Comparison of ENCODE assay signal across 17 cellular contexts in genomic region chr3:98532709-98533571, GRCh38. TPM values are rescaled to one million over a fixed set of nuclear protein-coding genes. Genes with fewer than 3 reads are reported as not detected.
DNase-seq lines count a peak whose midpoint lies in the region; ATAC-seq and TF ChIP-seq lines count a peak whose summit lies in the region.
"Had no signal": no experiment of that assay in that cellular context is flagged by ENCODE, and none has a peak within 500 bp of the region (broad histone marks: within the 10 kb centered on the region; RNA-seq: fewer than 3 reads in every experiment).

No MANE protein-coding gene starts in this region.

- peak overlapping the region; percentile 86 for H3K27ac Mint-ChIP-seq in activated naive CD4-positive, alpha-beta T cell treated with anti-CD3 and anti-CD28 coated beads, Interleukin-2, amount 10 ng/mL, durations not matched to agents 7 days and 5 days
- H3K27ac Mint-ChIP-seq in activated naive CD8-positive, alpha-beta T cell treated with anti-CD3 and anti-CD28 coated beads, Interleukin-2, amount 10 ng/mL, durations not matched to agents 7 days and 5 days: peak overlapping the region; percentile 66

- no peak for TF ChIP-seq EP300 in transverse colon (IDR thresholded peaks at IDR 0.05; ENCODE audit: low read depth)

- H3K9me3 Mint-ChIP-seq in activated naive CD4-positive, alpha-beta T cell treated with anti-CD3 and anti-CD28 coated beads, Interleukin-2, amount 10 ng/mL, durations not matched to agents 7 days and 5 days: no peaks in the 10 kb centered on the region
- H3K9me3 Mint-ChIP-seq in activated naive CD8-positive, alpha-beta T cell treated with anti-CD3 and anti-CD28 coated beads, Interleukin-2, amount 10 ng/mL, durations not matched to agents 7 days and 5 days: peaks cover 2% of the 10 kb centered on the region

- TF ChIP-seq CTCF in transverse colon (IDR thresholded peaks at IDR 0.05) (no peak), mammary epithelial cell (conservative IDR thresholded peaks at IDR 0.05 in 1 of 2, IDR thresholded peaks at IDR 0.05 in 1 of 2; ENCODE audit: extremely low read depth in 1 of 2, insufficient read depth in 1 of 2, low read depth in 1 of 2, low read length in 2 of 2) (no peak), PC-3 (conservative IDR thresholded peaks at IDR 0.05; ENCODE audit: low read depth, low read length) (no peak)

- H3K9me3 ChIP-seq in transverse colon: no peaks in the 10 kb centered on the region
- no peaks in the 10 kb centered on the region for H3K9me3 ChIP-seq in mammary epithelial cell (replicated peaks; ENCODE audit: insufficient read depth, low read length)
- H3K9me3 ChIP-seq in PC-3 (ENCODE audit: low read length): no peaks in the 10 kb centered on the region
- H3K9me3 ChIP-seq: MG63 had no signal

- H3K27me3 ChIP-seq in transverse colon (no peaks in the 10 kb centered on the region), mammary epithelial cell (ENCODE audit: insufficient read depth, low read length) (no peaks in the 10 kb centered on the region), PC-3 (ENCODE audit: low read length) (no peaks in the 10 kb centered on the region; the same call in 1 of the 2 replicates)
- H3K27me3 ChIP-seq: cardiac muscle cell, MG63 had no signal

- H3K9ac ChIP-seq in mammary epithelial cell (ENCODE audit: insufficient read depth, low read length) (no peak overlapping the region), PC-3 (ENCODE audit: low read length) (no peak overlapping the region)

- CTCF ChIA-PET in activated naive CD4-positive, alpha-beta T cell treated with anti-CD3 and anti-CD28 coated beads, Interleukin-2, amount 10 ng/mL, durations not matched to agents 7 days and 5 days (lab: Charles Lee): interaction anchor here (0.6 to 0.7 kb wide), 2 partner anchors 19 to 23 kb away, joined by 3 read pairs; no protein-coding TSS in a partner anchor
- CTCF ChIA-PET in mammary epithelial cell (lab: Charles Lee; ENCODE audit: low non-redundant PET) (no interaction called here), PC-3 (lab: Charles Lee) (interaction anchor here (0.6 kb wide), 1 partner anchor 22 kb away, joined by 3 read pairs; no protein-coding TSS in a partner anchor)

- no peaks in the 10 kb centered on the region for H3K27me3 Mint-ChIP-seq in activated naive CD4-positive, alpha-beta T cell treated with anti-CD3 and anti-CD28 coated beads, Interleukin-2, amount 10 ng/mL, durations not matched to agents 7 days and 5 days
- H3K27me3 Mint-ChIP-seq in activated naive CD8-positive, alpha-beta T cell treated with anti-CD3 and anti-CD28 coated beads, Interleukin-2, amount 10 ng/mL, durations not matched to agents 7 days and 5 days: no peaks in the 10 kb centered on the region

- in situ Hi-C loops in transverse colon (cut with MboI; ENCODE audit: low pct_ligation_motif_present in 1 of 4, low pct_unique_long_range_greater_than_20kb in 1 of 4, low sequenced_read_pairs in 3 of 4) (no loop called here), mammary epithelial cell (cut with MboI; ENCODE audit: low sequenced_read_pairs in 2 of 2) (no loop called here)

- intact Hi-C loops in transverse colon (cut with DNase I; ENCODE audit: low total_unique reads) (no loop called here), mammary epithelial cell (cut with micrococcal nuclease) (no loop called here), PC-3 (cut with micrococcal nuclease) (no loop called here)

- TF ChIP-seq POLR2A in transverse colon (IDR thresholded peaks at IDR 0.05): no peak

- POLR2A ChIA-PET in activated naive CD8-positive, alpha-beta T cell treated with anti-CD3 and anti-CD28 coated beads, Interleukin-2, amount 10 ng/mL, durations not matched to agents 7 days and 5 days (lab: Charles Lee): interaction anchor here (1.1 to 2.9 kb wide), 8 partner anchors 10 to 60 kb away, joined by 3 to 21 read pairs (median 5); partner anchors contain the start of genes CLDND1 and CPOX
- POLR2A ChIA-PET in PC-3 (lab: Charles Lee; ENCODE audit: unreplicated experiment): no interaction called here

- H4K20me1 ChIP-seq in mammary epithelial cell (ENCODE audit: insufficient read depth, low read length) (no peaks in the 10 kb centered on the region), PC-3 (ENCODE audit: low read length) (no peaks in the 10 kb centered on the region)

- H3K9me2 ChIP-seq in PC-3 (replicated peaks; ENCODE audit: low read length): no peaks in the 10 kb centered on the region

- dilution Hi-C loops in mammary epithelial cell (cut with HindIII; ENCODE audit: low sequenced_read_pairs): no loop called here

- H3K36me3 ChIP-seq in transverse colon (no peaks in the 10 kb centered on the region), mammary epithelial cell (ENCODE audit: insufficient read depth, low read length) (no peaks in the 10 kb centered on the region), PC-3 (ENCODE audit: low read depth, low read length) (no peaks in the 10 kb centered on the region)
- H3K36me3 ChIP-seq: cardiac muscle cell, MG63 had no signal

- no peaks in the 10 kb centered on the region for H3K79me2 ChIP-seq in mammary epithelial cell (ENCODE audit: insufficient read depth, low read length)
- H3K79me2 ChIP-seq in PC-3 (ENCODE audit: low read length): no peaks in the 10 kb centered on the region

- H3F3A ChIP-seq in PC-3 (ENCODE audit: low read length, unreplicated experiment): no peaks in the 10 kb centered on the region

- H3K4me1 ChIP-seq in transverse colon: no peaks in the 10 kb centered on the region
- no peaks in the 10 kb centered on the region for H3K4me1 ChIP-seq in mammary epithelial cell (ENCODE audit: insufficient read depth, low read length)
- peaks cover 3% of the 10 kb centered on the region; the same call in 1 of the 2 replicates for H3K4me1 ChIP-seq in PC-3 (ENCODE audit: insufficient read depth, low read length)

- H2AFZ ChIP-seq in mammary epithelial cell (ENCODE audit: low read depth, low read length) (no peak overlapping the region), PC-3 (ENCODE audit: low read length) (no peak overlapping the region)

- ATAC-seq in activated naive CD8-positive, alpha-beta T cell treated with anti-CD3 and anti-CD28 coated beads, Interleukin-2, amount 10 ng/mL, durations not matched to agents 7 days and 5 days (ENCODE audit: low read depth): no peak
- ATAC-seq in PC-3 (no peak), GM19035 (IDR thresholded peaks at IDR 0.05; ENCODE audit: unreplicated experiment) (no peak)

- H3K4me1 Mint-ChIP-seq in activated naive CD4-positive, alpha-beta T cell treated with anti-CD3 and anti-CD28 coated beads, Interleukin-2, amount 10 ng/mL, durations not matched to agents 7 days and 5 days: peaks cover 63% of the 10 kb centered on the region
- H3K4me1 Mint-ChIP-seq in activated naive CD8-positive, alpha-beta T cell treated with anti-CD3 and anti-CD28 coated beads, Interleukin-2, amount 10 ng/mL, durations not matched to agents 7 days and 5 days: peaks cover 41% of the 10 kb centered on the region

- 76 to 77% methylated on average over 6 of the region's 6 CpGs for WGBS in transverse colon (ENCODE audit: low coverage in 1 of 2), 2 donors
- WGBS in mammary epithelial cell (ENCODE audit: low coverage, missing lambda C conversion rate): 95% methylated on average over 6 of the region's 6 CpGs

- H3K27ac ChIP-seq in transverse colon (peak overlapping the region; percentile 45 to 60 (median 54)), mammary epithelial cell (ENCODE audit: insufficient read depth, low read depth, low read length) (no peak overlapping the region), PC-3 (ENCODE audit: low read length) (no peak overlapping the region)
- H3K27ac ChIP-seq: cardiac muscle cell had no signal

- H3K4me3 ChIP-seq in transverse colon: peak overlapping the region in 2 of 4 donors; percentile 19
- no peak overlapping the region for H3K4me3 ChIP-seq in mammary epithelial cell (replicated peaks in 1 of 3; ENCODE audit: insufficient read depth in 1 of 3, low read depth in 2 of 3, low read length in 3 of 3)
- no peak overlapping the region for H3K4me3 ChIP-seq in PC-3 (ENCODE audit: low read length)
- H3K4me3 ChIP-seq: cardiac muscle cell, MG63 had no signal

- H3K36me3 Mint-ChIP-seq in activated naive CD4-positive, alpha-beta T cell treated with anti-CD3 and anti-CD28 coated beads, Interleukin-2, amount 10 ng/mL, durations not matched to agents 7 days and 5 days: peaks cover 26% of the 10 kb centered on the region
- peaks cover 34% of the 10 kb centered on the region for H3K36me3 Mint-ChIP-seq in activated naive CD8-positive, alpha-beta T cell treated with anti-CD3 and anti-CD28 coated beads, Interleukin-2, amount 10 ng/mL, durations not matched to agents 7 days and 5 days

- DNase-seq in activated naive CD4-positive, alpha-beta T cell treated with anti-CD3 and anti-CD28 coated beads, Interleukin-2, amount 10 ng/mL, durations not matched to agents 7 days and 5 days: no peak
- no peak for DNase-seq in activated naive CD4-positive, alpha-beta T cell treated with Interleukin-2 at 50 U/mL for 16 hours
- peak; percentile 22 to 26 for DNase-seq in NOMO-1 (lab: John Stamatoyannopoulos, UW; ENCODE audit: unreplicated experiment in 2 of 2)
- DNase-seq in activated naive CD8-positive, alpha-beta T cell treated with anti-CD3 and anti-CD28 coated beads, Interleukin-2, amount 10 ng/mL, durations not matched to agents 7 days and 5 days: no peak
- DNase-seq in transverse colon: no peak
- DNase-seq in mammary epithelial cell: no peak
- DNase-seq in PC-3: no peak
- DNase-seq: foreskin melanocyte; MG63; NCI-H2029; NCI-H526 treated with DMSO at 0.1 percent for 48 hours; stimulated activated naive CD4-positive, alpha-beta T cell treated with Interleukin-2 at 50 U/mL for 16 hours had no signal

- H3K4me3 Mint-ChIP-seq in activated naive CD4-positive, alpha-beta T cell treated with anti-CD3 and anti-CD28 coated beads, Interleukin-2, amount 10 ng/mL, durations not matched to agents 7 days and 5 days: peak overlapping the region; percentile 70
- H3K4me3 Mint-ChIP-seq in activated naive CD8-positive, alpha-beta T cell treated with anti-CD3 and anti-CD28 coated beads, Interleukin-2, amount 10 ng/mL, durations not matched to agents 7 days and 5 days: peak overlapping the region; percentile 61

- no TSS peak for BruUV-seq in mammary epithelial cell (replicated peaks; lab: Mats Ljungman, UMichigan)
- BruUV-seq in PC-3 (replicated peaks; lab: Mats Ljungman, UMichigan): no TSS peak

- H3K4me2 ChIP-seq in mammary epithelial cell (ENCODE audit: insufficient read depth, low read depth, low read length): no peak overlapping the region
- H3K4me2 ChIP-seq in PC-3 (ENCODE audit: low read length): no peak overlapping the region

RNA-seq across cellular contexts. Expression of gene GPR15, which starts 1.2 kb away (rescaled TPM):
- total RNA-seq in activated naive CD8-positive, alpha-beta T cell treated with anti-CD3 and anti-CD28 coated beads, Interleukin-2, amount 10 ng/mL, durations not matched to agents 7 days and 5 days: 10 to 100 TPM; 40.6 to 44.1 TPM
- total RNA-seq in transverse colon (10 to 100 TPM in 1 of 4 donors, 1 to 10 TPM in 2, under 1 TPM in 1; 0.60 to 11.7 (median 5.5) TPM), mammary epithelial cell (not detected), PC-3 (2014; rRNA removed) (not detected in 2 replicates)
- not detected for polyA plus RNA-seq in mammary epithelial cell
- polyA minus RNA-seq in mammary epithelial cell: not detected
- total RNA-seq: cardiac muscle cell, HT1080, lung microvascular endothelial cell had no signal
- polyA plus RNA-seq: AG04450, cardiac muscle cell had no signal

RNA-seq across cellular contexts. Expression of gene CLDND1, which starts 10.2 kb away (rescaled TPM):
- total RNA-seq in activated naive CD8-positive, alpha-beta T cell treated with anti-CD3 and anti-CD28 coated beads, Interleukin-2, amount 10 ng/mL, durations not matched to agents 7 days and 5 days: 100 to 1,000 TPM; 534 to 542 TPM
- total RNA-seq in transverse colon: 100 to 1,000 TPM; 105 to 202 (median 162) TPM
- total RNA-seq in mammary epithelial cell: 10 to 100 TPM; 76.9 to 90.0 TPM
- 72.5 TPM for polyA plus RNA-seq in mammary epithelial cell
- 43.8 TPM for polyA minus RNA-seq in mammary epithelial cell
- 76.4 and 81.1 TPM in 2 replicates for total RNA-seq in PC-3 (2014; rRNA removed)

RNA-seq across cellular contexts. Expression of gene OR5K2, which starts 35.5 kb away (rescaled TPM):
- total RNA-seq in activated naive CD8-positive, alpha-beta T cell treated with anti-CD3 and anti-CD28 coated beads, Interleukin-2, amount 10 ng/mL, durations not matched to agents 7 days and 5 days: not detected
- not detected for total RNA-seq in transverse colon
- total RNA-seq in mammary epithelial cell: not detected
- not detected for polyA plus RNA-seq in mammary epithelial cell
- not detected for polyA minus RNA-seq in mammary epithelial cell
- total RNA-seq in PC-3 (2014; rRNA removed): not detected in 2 replicates
- total RNA-seq: cardiac muscle cell, HT1080, lung microvascular endothelial cell had no signal
- polyA plus RNA-seq: AG04450, cardiac muscle cell had no signal

Comparison
In these comparisons a context has a peak if more than half of its experiments do, and no peak if none do; other contexts are left out.
1. DNase-seq: peak in NOMO-1 (2 of 2); none in activated naive CD4-positive, alpha-beta T cell treated with anti-CD3 and anti-CD28 coated beads, Interleukin-2, amount 10 ng/mL, durations not matched to agents 7 days and 5 days (single experiment), activated naive CD4-positive, alpha-beta T cell treated with Interleukin-2 at 50 U/mL for 16 hours (single experiment), activated naive CD8-positive, alpha-beta T cell treated with anti-CD3 and anti-CD28 coated beads, Interleukin-2, amount 10 ng/mL, durations not matched to agents 7 days and 5 days (single experiment), transverse colon (single experiment), mammary epithelial cell (single experiment) and PC-3 (single experiment).
2. H3K27ac ChIP-seq: peak in transverse colon (4 of 4); none in mammary epithelial cell (single experiment) and PC-3 (single experiment).